ENCODE assay signal across 8 cellular contexts in genomic region chr6:31861919-31862343, GRCh38. TPM values are rescaled to one million over a fixed set of nuclear protein-coding genes. Genes with fewer than 3 reads are reported as not detected.
DNase-seq lines count a peak whose midpoint lies in the region; ATAC-seq, FAIRE-seq and TF ChIP-seq lines count a peak whose summit lies in the region.

No MANE protein-coding gene starts in this region.

- no peaks in the 10 kb centered on the region for H3K9me2 ChIP-seq in HCT116 (ENCODE audit: insufficient read depth)

- no peaks in the 10 kb centered on the region for H3K79me2 ChIP-seq in HCT116 (ENCODE audit: insufficient read depth, low read length)

- no peaks in the 10 kb centered on the region for H3K9me3 ChIP-seq in HCT116 (ENCODE audit: control insufficient read depth in 1 of 2, insufficient read depth in 1 of 2, low read depth in 1 of 2, low read length in 2 of 2)
- no peaks in the 10 kb centered on the region for H3K9me3 ChIP-seq in iPS DF 6.9 (ENCODE audit: control insufficient read depth, insufficient read depth, low read length)
- H3K9me3 ChIP-seq in small intestine (ENCODE audit: control insufficient read depth, low read depth), result no peaks in the 10 kb centered on the region

- H4K20me1 ChIP-seq in HCT116 (ENCODE audit: insufficient read depth), result no peaks in the 10 kb centered on the region

- H3K4me3 ChIP-seq in HCT116 (replicated peaks in 1 of 2; ENCODE audit: low read depth in 1 of 2, low read length in 2 of 2), result peak overlapping the region; percentile 78 to 79
- peak overlapping the region; percentile 80; the same call in 1 of the 2 replicates for H3K4me3 ChIP-seq in iPS DF 6.9 (ENCODE audit: low read length)
- peak overlapping the region; percentile 50 to 63 for H3K4me3 ChIP-seq in small intestine (ENCODE audit: low read depth in 1 of 2, low read length in 2 of 2)

- H3K36me3 Mint-ChIP-seq in activated CD8-positive, alpha-beta T cell treated with anti-CD3 and anti-CD28 coated beads for 36 hours (ENCODE audit: low read depth), result peaks cover 4% of the 10 kb centered on the region

- H3K27ac ChIP-seq in HCT116 (ENCODE audit: low read depth, low read length) (no peak overlapping the region), iPS DF 6.9 (ENCODE audit: low read length) (no peak overlapping the region), small intestine (ENCODE audit: low read depth in 1 of 2, low read length in 1 of 2) (no peak overlapping the region)

- RAD21 ChIA-PET in HCT116 (lab: Charles Lee; ENCODE audit: low non-redundant PET in 1 of 2, low total read pairs in 2 of 2, uncharacterized antibody in 2 of 2, unreplicated experiment in 2 of 2), result no interaction called here

- H3K4me1 Mint-ChIP-seq in activated CD8-positive, alpha-beta T cell treated with anti-CD3 and anti-CD28 coated beads for 36 hours (ENCODE audit: low read depth), result peaks cover 20% of the 10 kb centered on the region

- no peak for TF ChIP-seq POLR2A in HCT116 (IDR thresholded peaks at IDR 0.05; ENCODE audit: borderline replicate concordance, extremely low read depth, insufficient read depth, insufficient read length)

- H3K27me3 ChIP-seq in HCT116 (ENCODE audit: insufficient read depth, low read length) (no peaks in the 10 kb centered on the region), iPS DF 6.9 (ENCODE audit: control insufficient read depth, insufficient read depth, low read length) (no peaks in the 10 kb centered on the region), small intestine (ENCODE audit: control insufficient read depth in 2 of 2, insufficient read depth in 2 of 2, low read length in 2 of 2) (no peaks in the 10 kb centered on the region)

- H3K27me3 Mint-ChIP-seq in activated CD8-positive, alpha-beta T cell treated with anti-CD3 and anti-CD28 coated beads for 36 hours, result no peaks in the 10 kb centered on the region

- H3K9ac ChIP-seq in HCT116 (ENCODE audit: low read length), result peak overlapping the region; percentile 61

- no TSS peak for BruUV-seq in HCT116 (replicated peaks; lab: Mats Ljungman, UMichigan)

- peaks cover 0 to 31% of the 10 kb centered on the region in 2 experiments; a peak in 3 of 4 replicates for H3K4me1 ChIP-seq in HCT116 (ENCODE audit: control insufficient read depth in 1 of 2, insufficient read depth in 2 of 2, low read length in 2 of 2)
- H3K4me1 ChIP-seq in iPS DF 6.9 (ENCODE audit: control insufficient read depth, insufficient read depth, low read length), result peaks cover 4% of the 10 kb centered on the region
- H3K4me1 ChIP-seq in small intestine (ENCODE audit: control insufficient read depth in 2 of 2, insufficient read depth in 1 of 2, low read depth in 1 of 2, low read length in 1 of 2), result no peaks in the 10 kb centered on the region

- no peak for DNase-seq in HCT116 (ENCODE audit: low read depth, low spot score)
- DNase-seq in activated CD8-positive, alpha-beta T cell treated with anti-CD3 and anti-CD28 coated beads for 36 hours, result no peak
- no peak for DNase-seq in iPS DF 6.9 (ENCODE audit: low read depth, low spot score)
- no peak for DNase-seq in small intestine
- DNase-seq in frontal cortex (ENCODE audit: low spot score in 2 of 2), result no peak
- DNase-seq in occipital lobe (lab: John Stamatoyannopoulos, UW), result no peak

- peak overlapping the region; percentile 90 for H3K27ac Mint-ChIP-seq in activated CD8-positive, alpha-beta T cell treated with anti-CD3 and anti-CD28 coated beads for 36 hours

- POLR2A ChIA-PET in HCT116 (lab: Charles Lee), result interaction anchor here (0.6 to 2.0 kb wide), 5 partner anchors 9 to 75 kb away, joined by 3 to 17 read pairs (median 4); partner anchors contain the start of gene HSPA1B
- POLR2A ChIA-PET in activated CD8-positive, alpha-beta T cell treated with anti-CD3 and anti-CD28 coated beads for 36 hours (lab: Charles Lee), result interaction anchor here (1.1 kb wide), 1 partner anchor 208 kb away, joined by 4 read pairs; no protein-coding TSS in a partner anchor

- CTCF ChIA-PET in HCT116 (lab: Charles Lee), result interaction anchor here (1.1 kb wide), 1 partner anchor 55 kb away, joined by 3 read pairs; the partner anchor contains the start of gene LSM2
- CTCF ChIA-PET in activated CD8-positive, alpha-beta T cell treated with anti-CD3 and anti-CD28 coated beads for 36 hours (lab: Charles Lee), result interaction anchor here (1.4 to 2.0 kb wide), 2 partner anchors 27 to 61 kb away, joined by 5 to 14 read pairs; no protein-coding TSS in a partner anchor

- H2AFZ ChIP-seq in HCT116 (ENCODE audit: low read depth, low read length, poor library complexity, severe bottlenecking), result no peak overlapping the region

- TF ChIP-seq CTCF in HCT116 (IDR thresholded peaks at IDR 0.05 in 2 of 3, conservative IDR thresholded peaks at IDR 0.05 in 1 of 3; ENCODE audit: borderline replicate concordance in 1 of 3, insufficient read depth in 1 of 3, low read depth in 2 of 3, low read length in 2 of 3), result no peak
- TF ChIP-seq CTCF in activated CD8-positive, alpha-beta T cell treated with anti-CD3 and anti-CD28 coated beads for 36 hours (IDR thresholded peaks at IDR 0.05), result no peak

- no peaks in the 10 kb centered on the region for H3K36me3 ChIP-seq in HCT116 (ENCODE audit: control insufficient read depth in 1 of 2, insufficient read depth in 2 of 2, low read length in 2 of 2)
- no peaks in the 10 kb centered on the region for H3K36me3 ChIP-seq in iPS DF 6.9 (ENCODE audit: control insufficient read depth, insufficient read depth, low read length)
- peaks cover 4% of the 10 kb centered on the region in 2 donors for H3K36me3 ChIP-seq in small intestine (ENCODE audit: control insufficient read depth in 2 of 2, insufficient read depth in 2 of 2, low read length in 2 of 2)

- no peak for FAIRE-seq in small intestine (lab: Jason Lieb, UNC)
- no peak for FAIRE-seq in frontal cortex (lab: Jason Lieb, UNC)

- ATAC-seq in HCT116 (no peak), GM19328 (IDR thresholded peaks at IDR 0.05; ENCODE audit: unreplicated experiment) (no peak), HG03095 (IDR thresholded peaks at IDR 0.05; ENCODE audit: unreplicated experiment) (no peak)
- ATAC-seq in activated CD8-positive, alpha-beta T cell treated with anti-CD3 and anti-CD28 coated beads for 36 hours, result no peak

- peak overlapping the region; percentile 84 for H3K4me3 Mint-ChIP-seq in activated CD8-positive, alpha-beta T cell treated with anti-CD3 and anti-CD28 coated beads for 36 hours

- intact Hi-C loops in HCT116 (cut with micrococcal nuclease), result loop anchor here (2.0 kb wide), 1 partner anchor 27 kb away; no protein-coding TSS in a partner anchor
- intact Hi-C loops in activated CD8-positive, alpha-beta T cell treated with anti-CD3 and anti-CD28 coated beads for 36 hours (cut with micrococcal nuclease), result loop anchor here (2.0 kb wide), 1 partner anchor 23 kb away; no protein-coding TSS in a partner anchor

- TF ChIP-seq RAD21 in HCT116 (IDR thresholded peaks at IDR 0.05; ENCODE audit: low read depth), result no peak

- no peaks in the 10 kb centered on the region for H3K9me3 Mint-ChIP-seq in activated CD8-positive, alpha-beta T cell treated with anti-CD3 and anti-CD28 coated beads for 36 hours

- peak overlapping the region; percentile 95 for H3K4me2 ChIP-seq in HCT116 (ENCODE audit: low read length)

- WGBS in iPS DF 6.9 (ENCODE audit: insufficient coverage, insufficient read length), result no CpG with 5 or more reads among the region's 17 CpGs
- 44 to 49% (median 45%) methylated on average over 17 of the region's 17 CpGs for WGBS in small intestine, 3 donors

TF ChIP-seq in HCT116, 20 proteins besides CTCF, POLR2A, EP300 and RAD21 (continues in another document):
- TF ChIP-seq YY1 (IDR thresholded peaks at IDR 0.05; ENCODE audit: extremely low read depth, insufficient replicate concordance, low read depth, low read length) (no peak), ZNF274 (IDR thresholded peaks at IDR 0.05; ENCODE audit: low read depth, low read length) (no peak)
- TF ChIP-seq, protein P1, sequence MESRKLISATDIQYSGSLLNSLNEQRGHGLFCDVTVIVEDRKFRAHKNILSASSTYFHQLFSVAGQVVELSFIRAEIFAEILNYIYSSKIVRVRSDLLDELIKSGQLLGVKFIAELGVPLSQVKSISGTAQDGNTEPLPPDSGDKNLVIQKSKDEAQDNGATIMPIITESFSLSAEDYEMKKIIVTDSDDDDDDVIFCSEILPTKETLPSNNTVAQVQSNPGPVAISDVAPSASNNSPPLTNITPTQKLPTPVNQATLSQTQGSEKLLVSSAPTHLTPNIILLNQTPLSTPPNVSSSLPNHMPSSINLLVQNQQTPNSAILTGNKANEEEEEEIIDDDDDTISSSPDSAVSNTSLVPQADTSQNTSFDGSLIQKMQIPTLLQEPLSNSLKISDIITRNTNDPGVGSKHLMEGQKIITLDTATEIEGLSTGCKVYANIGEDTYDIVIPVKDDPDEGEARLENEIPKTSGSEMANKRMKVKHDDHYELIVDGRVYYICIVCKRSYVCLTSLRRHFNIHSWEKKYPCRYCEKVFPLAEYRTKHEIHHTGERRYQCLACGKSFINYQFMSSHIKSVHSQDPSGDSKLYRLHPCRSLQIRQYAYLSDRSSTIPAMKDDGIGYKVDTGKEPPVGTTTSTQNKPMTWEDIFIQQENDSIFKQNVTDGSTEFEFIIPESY (IDR thresholded peaks at IDR 0.05; ENCODE audit: extremely low read depth, insufficient replicate concordance, low read length), result no peak

RNA-seq across cellular contexts. Expression of gene NEU1, which starts 0.7 kb away (rescaled TPM):
- total RNA-seq in HCT116 (2021; ENCODE audit: unreplicated experiment) (15.1 TPM), frontal cortex (19.6 TPM), occipital lobe (20.3 TPM)
- 21.8 and 23.0 TPM in 2 replicates for polyA plus RNA-seq in HCT116 (2012)
- total RNA-seq in activated CD8-positive, alpha-beta T cell treated with anti-CD3 and anti-CD28 coated beads for 36 hours, result 1 to 10 TPM; 8.7 to 9.8 TPM
- 10 to 100 TPM; 24.8 to 38.3 (median 36.5) TPM for polyA plus RNA-seq in small intestine

RNA-seq across cellular contexts. Expression of gene SLC44A4, which starts 16.9 kb away (rescaled TPM):
- total RNA-seq in HCT116 (2021; ENCODE audit: unreplicated experiment), result 0.74 TPM
- polyA plus RNA-seq in HCT116 (2012), result 0.07 and 0.22 TPM in 2 replicates
- total RNA-seq in activated CD8-positive, alpha-beta T cell treated with anti-CD3 and anti-CD28 coated beads for 36 hours, result not detected
- 100 to 1,000 TPM in 2 of 3 donors, 10 to 100 TPM in 1; 82.3 to 132 (median 129) TPM for polyA plus RNA-seq in small intestine
- not detected for total RNA-seq in frontal cortex
- not detected for total RNA-seq in occipital lobe

RNA-seq across cellular contexts. Expression of gene HSPA1B, which starts 34.4 kb away (rescaled TPM):
- total RNA-seq in HCT116 (2021; ENCODE audit: unreplicated experiment) (214 TPM), frontal cortex (180 TPM), occipital lobe (121 TPM)
- polyA plus RNA-seq in HCT116 (2012), result 112 and 220 TPM in 2 replicates
- total RNA-seq in activated CD8-positive, alpha-beta T cell treated with anti-CD3 and anti-CD28 coated beads for 36 hours, result 10 to 100 TPM; 50.4 to 50.8 TPM
- 10 to 100 TPM; 16.5 to 47.4 (median 22.6) TPM for polyA plus RNA-seq in small intestine

RNA-seq across cellular contexts. Expression of gene EHMT2, which starts 35.6 kb away (rescaled TPM):
- total RNA-seq in HCT116 (2021; ENCODE audit: unreplicated experiment), result 84.0 TPM
- 79.2 and 79.9 TPM in 2 replicates for polyA plus RNA-seq in HCT116 (2012)
- total RNA-seq in activated CD8-positive, alpha-beta T cell treated with anti-CD3 and anti-CD28 coated beads for 36 hours, result 10 to 100 TPM; 55.4 to 56.8 TPM
- polyA plus RNA-seq in small intestine, result 10 to 100 TPM; 27.8 to 42.4 (median 32.4) TPM
- total RNA-seq in frontal cortex, result 102 TPM
- 83.9 TPM for total RNA-seq in occipital lobe

RNA-seq across cellular contexts. Expression of gene ZBTB12, which starts 40.0 kb away (rescaled TPM):
- total RNA-seq in HCT116 (2021; ENCODE audit: unreplicated experiment) (10.3 TPM), frontal cortex (25.7 TPM), occipital lobe (25.6 TPM)
- 8.9 and 10.3 TPM in 2 replicates for polyA plus RNA-seq in HCT116 (2012)
- total RNA-seq in activated CD8-positive, alpha-beta T cell treated with anti-CD3 and anti-CD28 coated beads for 36 hours, result 1 to 10 TPM; 1.8 to 2.1 TPM
- polyA plus RNA-seq in small intestine, result 1 to 10 TPM; 1.6 to 8.6 (median 1.9) TPM
